ENCODE assay signal across 9 cellular contexts in genomic region chr1:154938604-154939399, GRCh38. TPM values are rescaled to one million over a fixed set of nuclear protein-coding genes. Genes with fewer than 3 reads are reported as not detected.
DNase-seq lines count a peak whose midpoint lies in the region; ATAC-seq and TF ChIP-seq lines count a peak whose summit lies in the region.
"Had no signal": no experiment of that assay in that cellular context is flagged by ENCODE, and none has a peak within 500 bp of the region (broad histone marks: within the 10 kb centered on the region; RNA-seq: fewer than 3 reads in every experiment).

No MANE protein-coding gene starts in this region.

- no peak overlapping the region for H3K27ac ChIP-seq in CD8-positive, alpha-beta memory T cell (ENCODE audit: low read depth, low read length)
- H3K27ac ChIP-seq in Peyer's patch = peak overlapping the region in 3 of 4 donors; percentile 27 to 99 (median 93)
- no peak overlapping the region for H3K27ac ChIP-seq in endodermal cell (ENCODE audit: low read depth, low read length)

- H3K27me3 Mint-ChIP-seq in CD8-positive, alpha-beta memory T cell = peaks cover 0 to 3% of the 10 kb centered on the region in 2 donors
- H3K27me3 Mint-ChIP-seq in endodermal cell (ENCODE audit: insufficient read depth) = peaks cover 2% of the 10 kb centered on the region
- no peaks in the 10 kb centered on the region for H3K27me3 Mint-ChIP-seq in progenitor cell of endocrine pancreas

- no peaks in the 10 kb centered on the region for H3K36me3 ChIP-seq in CD8-positive, alpha-beta memory T cell (ENCODE audit: insufficient read depth, low read length)
- H3K36me3 ChIP-seq in Peyer's patch = no peaks in the 10 kb centered on the region
- no peaks in the 10 kb centered on the region for H3K36me3 ChIP-seq in endodermal cell (ENCODE audit: control insufficient read depth, insufficient read depth, low read length)

- TF ChIP-seq CTCF in Peyer's patch (IDR thresholded peaks at IDR 0.05) (no peak), endodermal cell (conservative IDR thresholded peaks at IDR 0.05) (no peak), progenitor cell of endocrine pancreas (IDR thresholded peaks at IDR 0.05; ENCODE audit: unreplicated experiment) (no peak)

- POLR2A ChIA-PET in CD8-positive, alpha-beta memory T cell (lab: Charles Lee) = interaction anchor here (1.0 to 2.8 kb wide), 4 partner anchors 13 to 23 kb away, joined by 3 to 45 read pairs (median 13); partner anchors contain the start of genes PBXIP1 and PYGO2

- H3K27me3 ChIP-seq in CD8-positive, alpha-beta memory T cell (ENCODE audit: insufficient read depth, low read length, poor library complexity, severe bottlenecking) = no peaks in the 10 kb centered on the region
- no peaks in the 10 kb centered on the region for H3K27me3 ChIP-seq in Peyer's patch
- no peaks in the 10 kb centered on the region for H3K27me3 ChIP-seq in endodermal cell (ENCODE audit: control insufficient read depth, insufficient read depth, low read length, poor library complexity, severe bottlenecking)

- peak overlapping the region; percentile 80 to 100 (median 99) for H3K27ac Mint-ChIP-seq in CD8-positive, alpha-beta memory T cell
- H3K27ac Mint-ChIP-seq in endodermal cell = peak overlapping the region; percentile 3
- H3K27ac Mint-ChIP-seq in progenitor cell of endocrine pancreas = peak overlapping the region; percentile 75

- no peaks in the 10 kb centered on the region for H3K9me3 ChIP-seq in CD8-positive, alpha-beta memory T cell (ENCODE audit: low read length)
- no peaks in the 10 kb centered on the region for H3K9me3 ChIP-seq in Peyer's patch
- no peaks in the 10 kb centered on the region for H3K9me3 ChIP-seq in endodermal cell (ENCODE audit: control insufficient read depth, low read length)

- H3K36me3 Mint-ChIP-seq in CD8-positive, alpha-beta memory T cell = peaks cover 0 to 19% (median under 1%) of the 10 kb centered on the region in 3 donors
- H3K36me3 Mint-ChIP-seq in endodermal cell (ENCODE audit: low read depth) (peaks cover 2% of the 10 kb centered on the region), progenitor cell of endocrine pancreas (ENCODE audit: insufficient read depth) (no peaks in the 10 kb centered on the region)

- peaks cover 65 to 88% (median 79%) of the 10 kb centered on the region in 3 donors for H3K4me1 Mint-ChIP-seq in CD8-positive, alpha-beta memory T cell
- peaks cover 27% of the 10 kb centered on the region for H3K4me1 Mint-ChIP-seq in endodermal cell
- peaks cover 10% of the 10 kb centered on the region for H3K4me1 Mint-ChIP-seq in progenitor cell of endocrine pancreas (ENCODE audit: low read depth)

- H3K4me3 ChIP-seq in CD8-positive, alpha-beta memory T cell (ENCODE audit: low read length) = no peak overlapping the region
- H3K4me3 ChIP-seq in Peyer's patch (no peak overlapping the region), endodermal cell (ENCODE audit: low read length) (no peak overlapping the region)

- no peak for DNase-seq in CD8-positive, alpha-beta memory T cell
- DNase-seq in Peyer's patch (no peak), endodermal cell (no peak), progenitor cell of endocrine pancreas (ENCODE audit: low spot score, unreplicated experiment) (no peak)
- no peak for DNase-seq in stimulated activated naive CD4-positive, alpha-beta T cell (lab: John Stamatoyannopoulos, UW)
- DNase-seq: SHP77 treated with DMSO at 0.1 percent for 48 hours had no signal

- H3K9me3 Mint-ChIP-seq in CD8-positive, alpha-beta memory T cell = no peaks in the 10 kb centered on the region
- H3K9me3 Mint-ChIP-seq in endodermal cell (no peaks in the 10 kb centered on the region), progenitor cell of endocrine pancreas (ENCODE audit: low read depth) (no peaks in the 10 kb centered on the region)

- no peak overlapping the region for H3K9ac ChIP-seq in endodermal cell (ENCODE audit: extremely low read depth, low read length, poor library complexity, severe bottlenecking)

- TF ChIP-seq POLR2A in Peyer's patch (IDR thresholded peaks at IDR 0.05) = no peak

- 95% methylated on average over 6 to 7 of the region's 7 CpGs for WGBS in endodermal cell (ENCODE audit: insufficient coverage in 1 of 2, insufficient read length in 1 of 2), 2 experiments

- peak overlapping the region; percentile 41 to 98 (median 69) for H3K4me3 Mint-ChIP-seq in CD8-positive, alpha-beta memory T cell
- H3K4me3 Mint-ChIP-seq in endodermal cell (no peak overlapping the region), progenitor cell of endocrine pancreas (ENCODE audit: low read depth) (peak overlapping the region; percentile 47)

- H3K4me1 ChIP-seq in CD8-positive, alpha-beta memory T cell (ENCODE audit: insufficient read depth, low read length) = peaks cover 66% of the 10 kb centered on the region
- peaks cover 0 to 48% (median 32%) of the 10 kb centered on the region in 4 donors for H3K4me1 ChIP-seq in Peyer's patch
- H3K4me1 ChIP-seq in endodermal cell (ENCODE audit: control insufficient read depth, insufficient read depth, low read length) = no peaks in the 10 kb centered on the region

- ATAC-seq in GM19455 (IDR thresholded peaks at IDR 0.05; ENCODE audit: unreplicated experiment) (no peak), GM18861 (IDR thresholded peaks at IDR 0.05; ENCODE audit: unreplicated experiment) (no peak), HG03135 (IDR thresholded peaks at IDR 0.05; ENCODE audit: unreplicated experiment) (no peak)

- CTCF ChIA-PET in CD8-positive, alpha-beta memory T cell (lab: Charles Lee) = interaction anchor here (0.9 to 3.3 kb wide), 5 partner anchors 16 to 379 kb away, joined by 3 to 30 read pairs (median 3); no protein-coding TSS in a partner anchor

RNA-seq across cellular contexts. Expression of gene PMVK, which starts 2.3 kb away (rescaled TPM):
- 10 to 100 TPM; 44.7 to 45.2 TPM for total RNA-seq in CD8-positive, alpha-beta memory T cell
- polyA plus RNA-seq in CD8-positive, alpha-beta memory T cell = 55.5 TPM
- total RNA-seq in Peyer's patch = 10 to 100 TPM in 3 of 4 donors, 1 to 10 TPM in 1; 5.0 to 20.1 (median 19.2) TPM
- 10 to 100 TPM; 16.0 to 16.4 TPM for total RNA-seq in endodermal cell
- polyA plus RNA-seq in endodermal cell (2013, experiment 1 of 2) = 28.1 TPM
- 27.0 TPM for polyA plus RNA-seq in endodermal cell (2013, experiment 2 of 2)
- total RNA-seq in progenitor cell of endocrine pancreas = 26.3 and 26.9 TPM in 2 replicates

RNA-seq across cellular contexts. Expression of gene PBXIP1, which starts 17.1 kb away (rescaled TPM):
- 10 to 100 TPM; 35.9 to 36.1 TPM for total RNA-seq in CD8-positive, alpha-beta memory T cell
- 295 TPM for polyA plus RNA-seq in CD8-positive, alpha-beta memory T cell
- total RNA-seq in Peyer's patch (100 to 1,000 TPM in 3 of 4 donors, 10 to 100 TPM in 1; 66.6 to 117 (median 109) TPM), endodermal cell (10 to 100 TPM; 42.5 to 61.3 TPM), progenitor cell of endocrine pancreas (69.1 and 69.5 TPM in 2 replicates)
- 38.9 TPM for polyA plus RNA-seq in endodermal cell (2013, experiment 1 of 2)
- 39.4 TPM for polyA plus RNA-seq in endodermal cell (2013, experiment 2 of 2)

RNA-seq across cellular contexts. Expression of gene PYGO2, which starts 22.8 kb away (rescaled TPM):
- total RNA-seq in CD8-positive, alpha-beta memory T cell = 10 to 100 TPM; 34.2 to 35.3 TPM
- polyA plus RNA-seq in CD8-positive, alpha-beta memory T cell = 42.6 TPM
- total RNA-seq in Peyer's patch = 10 to 100 TPM; 32.2 to 48.9 (median 34.2) TPM
- total RNA-seq in endodermal cell = 10 to 100 TPM; 33.4 to 40.4 TPM
- 35.0 TPM for polyA plus RNA-seq in endodermal cell (2013, experiment 1 of 2)
- 32.2 TPM for polyA plus RNA-seq in endodermal cell (2013, experiment 2 of 2)
- 49.1 and 52.7 TPM in 2 replicates for total RNA-seq in progenitor cell of endocrine pancreas

RNA-seq across cellular contexts. Expression of gene SHC1, which starts 31.7 kb away (rescaled TPM):
- 10 to 100 TPM; 37.4 to 40.8 TPM for total RNA-seq in CD8-positive, alpha-beta memory T cell
- 32.7 TPM for polyA plus RNA-seq in CD8-positive, alpha-beta memory T cell
- total RNA-seq in Peyer's patch (100 to 1,000 TPM in 2 of 4 donors, 10 to 100 TPM in 2; 56.9 to 150 (median 104) TPM), endodermal cell (100 to 1,000 TPM; 157 to 231 TPM), progenitor cell of endocrine pancreas (43.3 and 54.7 TPM in 2 replicates)
- 134 TPM for polyA plus RNA-seq in endodermal cell (2013, experiment 1 of 2)
- polyA plus RNA-seq in endodermal cell (2013, experiment 2 of 2) = 135 TPM

RNA-seq across cellular contexts. Expression of gene CKS1B, which starts 35.7 kb away (rescaled TPM):
- 100 to 1,000 TPM; 125 to 126 TPM for total RNA-seq in CD8-positive, alpha-beta memory T cell
- 46.8 TPM for polyA plus RNA-seq in CD8-positive, alpha-beta memory T cell
- total RNA-seq in Peyer's patch (10 to 100 TPM; 20.3 to 39.1 (median 26.5) TPM), endodermal cell (100 to 1,000 TPM; 145 to 229 TPM), progenitor cell of endocrine pancreas (78.7 and 85.8 TPM in 2 replicates)
- 355 TPM for polyA plus RNA-seq in endodermal cell (2013, experiment 1 of 2)
- 371 TPM for polyA plus RNA-seq in endodermal cell (2013, experiment 2 of 2)

Comparison
In these comparisons a context has a peak if more than half of its experiments do, and no peak if none do; other contexts are left out.
1. H3K27ac ChIP-seq: peak in Peyer's patch (3 of 4); none in CD8-positive, alpha-beta memory T cell (single experiment) and endodermal cell (single experiment).
2. H3K27ac Mint-ChIP-seq: peak in every context shown above with its lines; median percentile 99 in CD8-positive, alpha-beta memory T cell; 75 in progenitor cell of endocrine pancreas; 3 in endodermal cell.